In genomic region chr2:18626256-18626668, GRCh38 we compare ENCODE assay signal across 18 cellular contexts. TPM values are rescaled to one million over a fixed set of nuclear protein-coding genes. Genes with fewer than 3 reads are reported as not detected.
A peak's percentile ranks its signal among the peaks of the same experiment; 100 is the strongest.
DNase-seq lines count a peak whose midpoint lies in the region; FAIRE-seq and TF ChIP-seq lines count a peak whose summit lies in the region.
"Had no signal": no experiment of that assay in that cellular context is flagged by ENCODE, and none has a peak within 500 bp of the region (broad histone marks: within the 10 kb centered on the region; RNA-seq: fewer than 3 reads in every experiment).

No MANE protein-coding gene starts in this region.

- no peak for TF ChIP-seq CTCF in AG09309 (IDR thresholded peaks at IDR 0.05; ENCODE audit: control insufficient read depth, insufficient read depth, low read depth, low read length, missing control alignments)
- no peak for TF ChIP-seq CTCF in endothelial cell of umbilical vein (IDR thresholded peaks at IDR 0.05; ENCODE audit: extremely low read depth in 1 of 2, insufficient read depth in 1 of 2, low read depth in 1 of 2, low read length in 2 of 2)
- TF ChIP-seq CTCF in keratinocyte (optimal IDR thresholded peaks at IDR 0.05 in 1 of 3, IDR thresholded peaks at IDR 0.05 in 1 of 3, conservative IDR thresholded peaks at IDR 0.05 in 1 of 3; ENCODE audit: extremely low read depth in 1 of 3, insufficient read depth in 2 of 3, low read length in 3 of 3) = no peak

- H3K9me3 ChIP-seq in endothelial cell of umbilical vein (replicated peaks; ENCODE audit: control insufficient read depth, insufficient read depth, low read length) (no peaks in the 10 kb centered on the region), keratinocyte (ENCODE audit: control insufficient read depth, low read depth, low read length) (no peaks in the 10 kb centered on the region)
- H3K9me3 ChIP-seq: sigmoid colon, vagina had no signal

- H4K20me1 ChIP-seq in endothelial cell of umbilical vein (replicated peaks; ENCODE audit: control insufficient read depth, extremely low read depth, insufficient read depth, low read length) = no peaks in the 10 kb centered on the region
- no peaks in the 10 kb centered on the region for H4K20me1 ChIP-seq in keratinocyte (ENCODE audit: control insufficient read depth, extremely low read depth, insufficient read depth, low read length)

- POLR2A ChIA-PET in endothelial cell of umbilical vein (lab: Charles Lee) = no interaction called here

- H3K27me3 ChIP-seq in endothelial cell of umbilical vein (ENCODE audit: control insufficient read depth in 2 of 2, insufficient read depth in 2 of 2, low read length in 2 of 2) (no peaks in the 10 kb centered on the region), keratinocyte (ENCODE audit: control insufficient read depth, extremely low read depth, insufficient read depth, low read length) (no peaks in the 10 kb centered on the region)
- H3K27me3 ChIP-seq: sigmoid colon, vagina had no signal

- no peaks in the 10 kb centered on the region for H3K79me2 ChIP-seq in endothelial cell of umbilical vein (ENCODE audit: control insufficient read depth, insufficient read depth, low read length)
- no peaks in the 10 kb centered on the region for H3K79me2 ChIP-seq in keratinocyte (ENCODE audit: control insufficient read depth, insufficient read depth, low read length)

- DNase-seq in AG09309 (ENCODE audit: low read depth) (peak; percentile 60), LHCN-M2 (ENCODE audit: low read depth) (peak; percentile 87), endothelial cell of umbilical vein (ENCODE audit: low read depth, low spot score) (peak; percentile 6), keratinocyte (ENCODE audit: low read depth, low spot score) (no peak), NCI-H82 treated with DMSO at 0.1 percent for 48 hours (lab: John Stamatoyannopoulos, UW; ENCODE audit: unreplicated experiment) (no peak), NCI-H2171 treated with DMSO at 0.1 percent for 48 hours (lab: John Stamatoyannopoulos, UW) (no peak), 8988T (no peak)
- DNase-seq in stimulated activated CD4-positive, alpha-beta T cell treated with anti-CD3 and anti-CD28 coated beads, Interleukin-15, amount 100 ng/mL, for 24 hours = no peak
- DNase-seq: activated CD4-positive, alpha-beta T cell treated with anti-CD3 and anti-CD28 coated beads for 48 hours; erythroblast; Kasumi-1; NCI-H187; NCI-H526; sigmoid colon; stimulated activated naive CD8-positive, alpha-beta T cell treated with anti-CD3 and anti-CD28 coated beads, Interleukin-15, Interleukin-2, amounts not matched to agents 100 U/mL and 50 U/mL, for 24 hours; T-helper 17 cell had no signal

- intact Hi-C loops in endothelial cell of umbilical vein (cut with micrococcal nuclease) = no loop called here

- peak; percentile 46 for FAIRE-seq in endothelial cell of umbilical vein (lab: Jason Lieb, UNC)
- peak; percentile 87 for FAIRE-seq in keratinocyte (lab: Jason Lieb, UNC)

- no peak for TF ChIP-seq POLR2A in endothelial cell of umbilical vein (IDR thresholded peaks at IDR 0.05; ENCODE audit: low read depth, low read length)

- BruUV-seq in endothelial cell of umbilical vein (replicated peaks; lab: Mats Ljungman, UMichigan) = no TSS peak

- H3K36me3 ChIP-seq in endothelial cell of umbilical vein (ENCODE audit: control insufficient read depth in 2 of 2, extremely low read depth in 1 of 2, insufficient read depth in 2 of 2, low read length in 2 of 2) = no peaks in the 10 kb centered on the region
- H3K36me3 ChIP-seq in keratinocyte (ENCODE audit: control insufficient read depth in 2 of 2, extremely low read depth in 1 of 2, insufficient read depth in 2 of 2, low read length in 2 of 2) = no peaks in the 10 kb centered on the region
- H3K36me3 ChIP-seq: sigmoid colon, vagina had no signal

- H3K4me1 ChIP-seq in endothelial cell of umbilical vein (ENCODE audit: control insufficient read depth, extremely low read depth, insufficient read depth, low read length) (peaks cover 10% of the 10 kb centered on the region), keratinocyte (ENCODE audit: control insufficient read depth, extremely low read depth, insufficient read depth, low read length) (peaks cover 62% of the 10 kb centered on the region)
- H3K4me1 ChIP-seq: sigmoid colon, vagina had no signal

- H3K27ac ChIP-seq in endothelial cell of umbilical vein (ENCODE audit: insufficient read depth, low read depth, low read length) = no peak overlapping the region
- peak overlapping the region; percentile 17 for H3K27ac ChIP-seq in keratinocyte (ENCODE audit: control insufficient read depth, insufficient read depth, low read length)
- H3K27ac ChIP-seq: vagina had no signal

- H3K9ac ChIP-seq in endothelial cell of umbilical vein (replicated peaks; ENCODE audit: extremely low read depth, insufficient read depth, low read length) = no peak overlapping the region
- no peak overlapping the region for H3K9ac ChIP-seq in keratinocyte (ENCODE audit: control insufficient read depth, extremely low read depth, insufficient read depth, low read length)

- no peak overlapping the region for H2AFZ ChIP-seq in endothelial cell of umbilical vein (ENCODE audit: low read depth, low read length)
- H2AFZ ChIP-seq in keratinocyte (ENCODE audit: control insufficient read depth, low read length) = no peak overlapping the region

- H3K4me3 ChIP-seq in AG09309 (ENCODE audit: control insufficient read depth, low read depth, low read length) (no peak overlapping the region), endothelial cell of umbilical vein (replicated peaks in 1 of 3; ENCODE audit: insufficient read depth in 1 of 3, low read depth in 1 of 3, low read length in 3 of 3) (no peak overlapping the region), keratinocyte (ENCODE audit: control insufficient read depth in 2 of 3, extremely low read depth in 1 of 3, insufficient read depth in 2 of 3, low read depth in 1 of 3, low read length in 3 of 3) (no peak overlapping the region)
- H3K4me3 ChIP-seq: sigmoid colon, vagina had no signal

- dilution Hi-C loops in endothelial cell of umbilical vein (cut with MboI; ENCODE audit: extremely low pct_ligation_motif_present, low sequenced_read_pairs) = no loop called here
- dilution Hi-C loops in keratinocyte (cut with MboI; ENCODE audit: extremely low pct_ligation_motif_present, low sequenced_read_pairs) = no loop called here

- H3K9me1 ChIP-seq in endothelial cell of umbilical vein (replicated peaks; ENCODE audit: control insufficient read depth, extremely low read depth, insufficient read depth, low read length) = no peaks in the 10 kb centered on the region
- H3K9me1 ChIP-seq in keratinocyte (ENCODE audit: control insufficient read depth, extremely low read depth, insufficient read depth, low read length) = no peaks in the 10 kb centered on the region

- H3K4me2 ChIP-seq in endothelial cell of umbilical vein (ENCODE audit: insufficient read depth, low read length) (no peak overlapping the region), keratinocyte (ENCODE audit: control insufficient read depth, extremely low read depth, insufficient read depth, low read depth, low read length) (peak overlapping the region; percentile 65)

- CTCF ChIA-PET in endothelial cell of umbilical vein (lab: Charles Lee) = interaction anchor here (1.9 kb wide), 1 partner anchor 124 kb away, joined by 4 read pairs; no protein-coding TSS in a partner anchor

TF ChIP-seq in endothelial cell of umbilical vein, 7 proteins besides CTCF, POLR2A, EP300 and RAD21:
- TF ChIP-seq MAX (IDR thresholded peaks at IDR 0.05; ENCODE audit: insufficient read depth, insufficient read length) (no peak), FOS (IDR thresholded peaks at IDR 0.05; ENCODE audit: borderline replicate concordance, insufficient read depth, low read length) (peak; percentile 77), GATA2 (IDR thresholded peaks at IDR 0.05; ENCODE audit: insufficient read depth, insufficient read length, low read depth, low read length) (peak; percentile 73), EZH2 (IDR thresholded peaks at IDR 0.05; ENCODE audit: borderline replicate concordance, low read depth, low read length, severe bottlenecking) (no peak), JUN (IDR thresholded peaks at IDR 0.05; ENCODE audit: borderline replicate concordance, insufficient read depth, insufficient read length, low read depth) (no peak), MYC (IDR thresholded peaks at IDR 0.05; ENCODE audit: low read depth, low read length) (no peak), POLR2AphosphoS5 (IDR thresholded peaks at IDR 0.05; ENCODE audit: insufficient read depth, low read depth, low read length) (no peak)

RNA-seq across cellular contexts. Expression of gene NT5C1B, which starts 36.9 kb away (rescaled TPM):
- total RNA-seq in LHCN-M2 (2014; rRNA removed) (not detected in 2 replicates), endothelial cell of umbilical vein (not detected in 2 replicates)
- polyA plus RNA-seq in LHCN-M2 (2012) = 0.29 TPM
- polyA plus RNA-seq in endothelial cell of umbilical vein (not detected in 2 replicates), keratinocyte (not detected in 3 replicates)
- polyA plus RNA-seq in endothelial cell of umbilical vein (2011; cell fraction: cytosol; rRNA removed) = not detected in 2 replicates
- polyA plus RNA-seq in endothelial cell of umbilical vein (2011; cell fraction: nucleus; rRNA removed) = not detected in 2 replicates
- polyA plus RNA-seq in endothelial cell of umbilical vein (2012) = 0.11 and 0.16 TPM in 2 replicates
- polyA minus RNA-seq in endothelial cell of umbilical vein (not detected in 2 replicates), keratinocyte (not detected in 3 replicates)
- polyA minus RNA-seq in endothelial cell of umbilical vein (2011; cell fraction: cytosol; rRNA and poly(A)+ RNA removed) = not detected
- not detected in 2 replicates for polyA minus RNA-seq in endothelial cell of umbilical vein (2011; cell fraction: nucleus; rRNA and poly(A)+ RNA removed)
- polyA plus RNA-seq in keratinocyte (2011; ENCODE audit: low read depth) = not detected
- polyA plus RNA-seq in keratinocyte (2011; cell fraction: cytosol; rRNA removed) = not detected in 2 replicates
- not detected in 2 replicates for polyA plus RNA-seq in keratinocyte (2011; cell fraction: nucleus; rRNA removed)
- 1.3 TPM in 1 of 2 replicates, not detected in the other for polyA plus RNA-seq in keratinocyte (2012; ENCODE audit: low replicate concordance)
- polyA minus RNA-seq in keratinocyte (2011; cell fraction: cytosol; rRNA and poly(A)+ RNA removed) = not detected
- not detected in 2 replicates for polyA minus RNA-seq in keratinocyte (2011; cell fraction: nucleus; rRNA and poly(A)+ RNA removed)
- total RNA-seq: activated naive CD4-positive, alpha-beta T cell treated with anti-CD3 and anti-CD28 coated beads, Interleukin-2, amount 50 U/mL, for 72 hours; sigmoid colon; T-helper 17 cell; vagina had no signal
- polyA plus RNA-seq: sigmoid colon had no signal

Comparison
In these comparisons a context has a peak if more than half of its experiments do, and no peak if none do; other contexts are left out.
1. DNase-seq: peak in AG09309 (single experiment), LHCN-M2 (single experiment) and endothelial cell of umbilical vein (single experiment); none in keratinocyte (single experiment), NCI-H82 treated with DMSO at 0.1 percent for 48 hours (single experiment), NCI-H2171 treated with DMSO at 0.1 percent for 48 hours (single experiment), stimulated activated CD4-positive, alpha-beta T cell treated with anti-CD3 and anti-CD28 coated beads, Interleukin-15, amount 100 ng/mL, for 24 hours (single experiment) and 8988T (single experiment).